In genomic region chr22:50276143-50276542, GRCh38 we compare ENCODE assay signal across 8 cellular contexts. TPM values are rescaled to one million over a fixed set of nuclear protein-coding genes. Genes with fewer than 3 reads are reported as not detected.
DNase-seq lines count a peak whose midpoint lies in the region; ATAC-seq lines count a peak whose summit lies in the region.

No MANE protein-coding gene starts in this region.

- H2AK5ac ChIP-seq in mesendoderm (ENCODE audit: low read length) = no peak overlapping the region

- H2BK5ac ChIP-seq in mesendoderm (ENCODE audit: low read length) = no peak overlapping the region

- H4K8ac ChIP-seq in mesendoderm (ENCODE audit: low read depth, low read length) = no peak overlapping the region

- H3K4me3 ChIP-seq in mesendoderm (ENCODE audit: low read length) = no peak overlapping the region
- no peak overlapping the region for H3K4me3 ChIP-seq in aorta (ENCODE audit: low read length in 2 of 2)

- intact Hi-C loops in aorta (cut with DNase I) = loop anchor here (1.0 to 5.0 kb wide), 3 partner anchors 51 to 66 kb away; partner anchors contain the start of genes DENND6B (in 2 of the 2) and PPP6R2 (in 1 of the 2)

- no peak overlapping the region for H4K5ac ChIP-seq in mesendoderm (ENCODE audit: low read length)

- H3K18ac ChIP-seq in mesendoderm (ENCODE audit: low read length) = no peak overlapping the region

- H3K27me3 ChIP-seq in mesendoderm (ENCODE audit: insufficient read depth, low read length, poor library complexity) (no peaks in the 10 kb centered on the region), aorta (ENCODE audit: control insufficient read depth in 1 of 2, insufficient read depth in 2 of 2, low read length in 1 of 2) (no peaks in the 10 kb centered on the region)

- H3K79me2 ChIP-seq in mesendoderm (ENCODE audit: control insufficient read depth, insufficient read depth, low read length) = no peaks in the 10 kb centered on the region

- H3K23ac ChIP-seq in mesendoderm (ENCODE audit: low read length) = no peak overlapping the region

- no peak overlapping the region for H3K4me2 ChIP-seq in mesendoderm (ENCODE audit: low read length)

- H2BK120ac ChIP-seq in mesendoderm (ENCODE audit: low read depth, low read length) = no peak overlapping the region

- no peaks in the 10 kb centered on the region for H3K79me1 ChIP-seq in mesendoderm (ENCODE audit: low read length)

- peak; percentile 85 for DNase-seq in activated CD8-positive, alpha-beta memory T cell treated with anti-CD3 and anti-CD28 coated beads, Interleukin-2, amount 50 U/mL, for 48 hours
- DNase-seq in activated CD8-positive, alpha-beta memory T cell treated with anti-CD3 and anti-CD28 coated beads, Interleukin-2, amount 50 U/mL, for 4 hours = no peak
- peak in 3 of 5 donors; percentile 15 to 82 (median 44) for DNase-seq in T-helper 1 cell
- peak; percentile 39 for DNase-seq in effector CD8-positive, alpha-beta T cell (lab: John Stamatoyannopoulos, UW)
- peak; percentile 55 for DNase-seq in mesendoderm
- DNase-seq in aorta = peak; percentile 81 to 88
- DNase-seq in HuH-7 (ENCODE audit: low spot score) = no peak

- H3K36me3 ChIP-seq in mesendoderm (ENCODE audit: control insufficient read depth, insufficient read depth, low read length) (peaks cover 4% of the 10 kb centered on the region), aorta (ENCODE audit: control insufficient read depth in 1 of 2, insufficient read depth in 2 of 2, low read length in 1 of 2) (peaks cover 0 to 15% of the 10 kb centered on the region in 2 donors)

- H3K4ac ChIP-seq in mesendoderm (ENCODE audit: low read depth, low read length) = no peak overlapping the region

- no peaks in the 10 kb centered on the region for H3K9me3 ChIP-seq in aorta (ENCODE audit: control insufficient read depth, low read length)

- no CpG with 5 or more reads among the region's 25 CpGs for WGBS in mesendoderm (ENCODE audit: extremely low coverage, insufficient coverage, low lambda C conversion rate)
- WGBS in aorta, 2 donors = 58 to 64% methylated on average over 24 to 25 of the region's 25 CpGs

- peak; percentile 68 for ATAC-seq in HG02678 (IDR thresholded peaks at IDR 0.05; ENCODE audit: unreplicated experiment)
- ATAC-seq in aorta (ENCODE audit: low FRiP score) = peak; percentile 80

- H3K4me1 ChIP-seq in mesendoderm (ENCODE audit: control insufficient read depth, low read depth, low read length) (no peaks in the 10 kb centered on the region), aorta (ENCODE audit: control insufficient read depth in 1 of 2, insufficient read depth in 2 of 2, low read length in 2 of 2) (no peaks in the 10 kb centered on the region)

- no peak overlapping the region for H3K27ac ChIP-seq in mesendoderm (ENCODE audit: low read depth, low read length)
- no peak overlapping the region for H3K27ac ChIP-seq in aorta (ENCODE audit: low read depth in 1 of 2, low read length in 2 of 2)

- H3K56ac ChIP-seq in mesendoderm (ENCODE audit: low read length) = no peak overlapping the region

- no peak overlapping the region for H2BK15ac ChIP-seq in mesendoderm (replicated peaks; ENCODE audit: low read depth)

- no peak overlapping the region for H3K9ac ChIP-seq in mesendoderm (ENCODE audit: low read length)

RNA-seq across cellular contexts. Expression of gene MAPK11, which starts 6.0 kb away (rescaled TPM):
- polyA plus RNA-seq in mesendoderm (2013, experiment 1 of 2) = 0.42 TPM
- 0.36 TPM for polyA plus RNA-seq in mesendoderm (2013, experiment 2 of 2)
- total RNA-seq in aorta = 10 to 100 TPM; 10.7 to 23.2 TPM
- polyA plus RNA-seq in aorta = 10 to 100 TPM in 1 of 2 donors, under 1 TPM in 1; 0.13 to 14.9 TPM

RNA-seq across cellular contexts. Expression of gene MAPK12, which starts 14.7 kb away (rescaled TPM):
- polyA plus RNA-seq in mesendoderm (2013, experiment 1 of 2) = 5.1 TPM
- 5.2 TPM for polyA plus RNA-seq in mesendoderm (2013, experiment 2 of 2)
- total RNA-seq in aorta = 10 to 100 TPM in 1 of 2 donors, 1 to 10 TPM in 1; 9.2 to 22.9 TPM
- polyA plus RNA-seq in aorta = 10 to 100 TPM in 1 of 2 donors, 1 to 10 TPM in 1; 1.6 to 19.0 TPM

RNA-seq across cellular contexts. Expression of gene HDAC10, which starts 25.1 kb away (rescaled TPM):
- 8.9 TPM for polyA plus RNA-seq in mesendoderm (2013, experiment 1 of 2)
- polyA plus RNA-seq in mesendoderm (2013, experiment 2 of 2) = 8.2 TPM
- 10 to 100 TPM; 19.8 to 47.8 TPM for total RNA-seq in aorta
- 10 to 100 TPM in 1 of 2 donors, 1 to 10 TPM in 1; 5.5 to 57.3 TPM for polyA plus RNA-seq in aorta

RNA-seq across cellular contexts. Expression of gene PLXNB2, which starts 31.3 kb away (rescaled TPM):
- 34.1 TPM for polyA plus RNA-seq in mesendoderm (2013, experiment 1 of 2)
- 33.7 TPM for polyA plus RNA-seq in mesendoderm (2013, experiment 2 of 2)
- 100 to 1,000 TPM; 139 to 210 TPM for total RNA-seq in aorta
- 100 to 1,000 TPM in 1 of 2 donors, 10 to 100 TPM in 1; 46.0 to 214 TPM for polyA plus RNA-seq in aorta

RNA-seq across cellular contexts. Expression of gene TUBGCP6, which starts 31.3 kb away (rescaled TPM):
- polyA plus RNA-seq in mesendoderm (2013, experiment 1 of 2) = 8.0 TPM
- polyA plus RNA-seq in mesendoderm (2013, experiment 2 of 2) = 7.6 TPM
- total RNA-seq in aorta = 10 to 100 TPM; 29.0 to 49.5 TPM
- polyA plus RNA-seq in aorta = 100 to 1,000 TPM in 1 of 2 donors, 1 to 10 TPM in 1; 7.0 to 134 TPM

Comparison
In these comparisons a context has a peak if more than half of its experiments do, and no peak if none do; other contexts are left out.
1. DNase-seq: peak in activated CD8-positive, alpha-beta memory T cell treated with anti-CD3 and anti-CD28 coated beads, Interleukin-2, amount 50 U/mL, for 48 hours (single experiment), T-helper 1 cell (3 of 5), effector CD8-positive, alpha-beta T cell (single experiment), mesendoderm (single experiment) and aorta (2 of 2); none in activated CD8-positive, alpha-beta memory T cell treated with anti-CD3 and anti-CD28 coated beads, Interleukin-2, amount 50 U/mL, for 4 hours (single experiment) and HuH-7 (single experiment).